Comparison of ENCODE assay signal across 34 cellular contexts in genomic region chr20:33053291-33054106, GRCh38. TPM values are rescaled to one million over a fixed set of nuclear protein-coding genes. Genes with fewer than 3 reads are reported as not detected.
"Had no signal": no experiment of that assay in that cellular context is flagged by ENCODE, and none has a peak within 500 bp of the region (broad histone marks: within the 10 kb centered on the region; RNA-seq: fewer than 3 reads in every experiment).

TSS of gene BPIFB3 (plus strand) at chr20:33053903. CDS start at chr20:33055436, 1,533 bp downstream.

- H3K9me3 Mint-ChIP-seq: activated CD4-positive, alpha-beta memory T cell treated with anti-CD3 and anti-CD28 coated beads, Interleukin-2, amount 10 ng/mL, durations not matched to agents 7 days and 5 days; activated naive CD4-positive, alpha-beta T cell treated with anti-CD3 and anti-CD28 coated beads for 36 hours; activated naive CD8-positive, alpha-beta T cell treated with anti-CD3 and anti-CD28 coated beads for 36 hours; activated T-helper 17 cell treated with anti-CD3 and anti-CD28 coated beads, Interleukin-2, amount 50 U/mL, for 72 hours had no signal

- H3K36me3 ChIP-seq: adrenal gland, MG63, Peyer's patch, SJCRH30 had no signal

- H3K27me3 Mint-ChIP-seq: activated CD4-positive, alpha-beta memory T cell treated with anti-CD3 and anti-CD28 coated beads, Interleukin-2, amount 10 ng/mL, durations not matched to agents 7 days and 5 days; activated CD4-positive, alpha-beta T cell treated with anti-CD3 and anti-CD28 coated beads for 36 hours; activated naive CD8-positive, alpha-beta T cell treated with anti-CD3 and anti-CD28 coated beads for 36 hours; activated T-helper 17 cell treated with anti-CD3 and anti-CD28 coated beads, Interleukin-2, amount 50 U/mL, for 72 hours had no signal

- H3K27ac Mint-ChIP-seq: activated CD4-positive, alpha-beta memory T cell treated with anti-CD3 and anti-CD28 coated beads, Interleukin-2, amount 10 ng/mL, durations not matched to agents 7 days and 5 days; activated CD4-positive, alpha-beta T cell treated with anti-CD3 and anti-CD28 coated beads for 36 hours; activated naive CD4-positive, alpha-beta T cell treated with anti-CD3 and anti-CD28 coated beads for 36 hours; activated naive CD8-positive, alpha-beta T cell treated with anti-CD3 and anti-CD28 coated beads for 36 hours; activated T-helper 17 cell treated with anti-CD3 and anti-CD28 coated beads, Interleukin-2, amount 50 U/mL, for 72 hours had no signal

- ATAC-seq: activated CD4-positive, alpha-beta T cell treated with anti-CD3 and anti-CD28 coated beads for 36 hours; activated T-helper 17 cell treated with anti-CD3 and anti-CD28 coated beads, Interleukin-2, amount 50 U/mL, for 72 hours had no signal

- H3K4me1 Mint-ChIP-seq: activated CD4-positive, alpha-beta memory T cell treated with anti-CD3 and anti-CD28 coated beads, Interleukin-2, amount 10 ng/mL, durations not matched to agents 7 days and 5 days; activated CD4-positive, alpha-beta T cell treated with anti-CD3 and anti-CD28 coated beads for 36 hours; activated naive CD8-positive, alpha-beta T cell treated with anti-CD3 and anti-CD28 coated beads for 36 hours; activated T-helper 17 cell treated with anti-CD3 and anti-CD28 coated beads, Interleukin-2, amount 50 U/mL, for 72 hours had no signal

- H3K27ac ChIP-seq: adrenal gland, Peyer's patch, RWPE1, SJCRH30, VCaP had no signal

- H3K4me1 ChIP-seq: adrenal gland, Peyer's patch had no signal

- H3K4me3 Mint-ChIP-seq: activated CD4-positive, alpha-beta memory T cell treated with anti-CD3 and anti-CD28 coated beads, Interleukin-2, amount 10 ng/mL, durations not matched to agents 7 days and 5 days; activated CD4-positive, alpha-beta T cell treated with anti-CD3 and anti-CD28 coated beads for 36 hours; activated naive CD4-positive, alpha-beta T cell treated with anti-CD3 and anti-CD28 coated beads for 36 hours; activated naive CD8-positive, alpha-beta T cell treated with anti-CD3 and anti-CD28 coated beads for 36 hours; activated T-helper 17 cell treated with anti-CD3 and anti-CD28 coated beads, Interleukin-2, amount 50 U/mL, for 72 hours had no signal

- H3K9me3 ChIP-seq: adrenal gland, MG63, Peyer's patch, SJCRH30, SK-N-SH had no signal

- H3K4me3 ChIP-seq: adrenal gland, MG63, Peyer's patch, SJCRH30 had no signal

- DNase-seq: activated CD4-positive, alpha-beta memory T cell treated with anti-CD3 and anti-CD28 coated beads, Interleukin-2, amount 10 ng/mL, durations not matched to agents 7 days and 5 days; activated CD4-positive, alpha-beta T cell treated with anti-CD3 and anti-CD28 coated beads for 36 hours; activated CD4-positive, alpha-beta T cell treated with anti-CD3 and anti-CD28 coated beads, Interleukin-2, amount 50 U/mL, for 1 hour; activated gamma-delta T cell; activated naive CD4-positive, alpha-beta T cell treated with anti-CD3 and anti-CD28 coated beads for 36 hours; activated naive CD8-positive, alpha-beta T cell treated with anti-CD3 and anti-CD28 coated beads for 36 hours; activated T-cell treated with anti-CD3 and anti-CD28 coated beads for 4 hours; activated T-cell treated with anti-CD3 and anti-CD28 coated beads, Interleukin-2, amount 50 U/mL, for 48 hours; adrenal gland; anterior cingulate cortex; cerebellar nuclear complex; MG63; MV-4-11; NCI-H1092 treated with DMSO at 0.1 percent for 48 hours; NCI-H1417 treated with DMSO at 0.1 percent for 48 hours; NCI-H1694; NCI-H2029; NCI-H2107; NCI-H345; NCI-H510A; NCI-H526 treated with DMSO at 0.1 percent for 48 hours; NCI-H82; NK-92 treated with Interleukin-12 subunit alpha and Interleukin-12 subunit beta, amount 100 ng/mL, for 24 hours; Peyer's patch; Right ventricle myocardium superior; SJCRH30; SK-N-SH; T-helper 1 cell had no signal

- H3K36me3 Mint-ChIP-seq: activated naive CD8-positive, alpha-beta T cell treated with anti-CD3 and anti-CD28 coated beads for 36 hours had no signal

- H3K9ac ChIP-seq: SK-N-SH had no signal

- H3K27me3 ChIP-seq: adrenal gland, MG63, Peyer's patch, SJCRH30 had no signal

RNA-seq across cellular contexts. Expression of gene BPIFB3, which starts in this region (rescaled TPM):
- total RNA-seq: activated CD4-positive, alpha-beta memory T cell treated with anti-CD3 and anti-CD28 coated beads, Interleukin-2, amount 10 ng/mL, durations not matched to agents 7 days and 5 days; activated CD4-positive, alpha-beta T cell treated with anti-CD3 and anti-CD28 coated beads for 36 hours; activated CD8-positive, alpha-beta memory T cell treated with anti-CD3 and anti-CD28 coated beads for 36 hours; activated naive CD4-positive, alpha-beta T cell treated with anti-CD3 and anti-CD28 coated beads for 36 hours; activated naive CD8-positive, alpha-beta T cell treated with anti-CD3 and anti-CD28 coated beads for 36 hours; activated T-helper 17 cell treated with anti-CD3 and anti-CD28 coated beads, Interleukin-2, amount 50 U/mL, for 72 hours; adrenal gland; cardiac septum; Peyer's patch; Right ventricle myocardium superior; T-helper 2 cell treated with Interferon-gamma antibody and Interleukin-4, amounts not matched to agents 100 ng/mL and 5 ng/mL, for 36 hours had no signal
- polyA plus RNA-seq: adrenal gland, SK-N-SH had no signal
